17 cellular contexts compared by ENCODE assay signal in genomic region chr3:13193320-13194284, GRCh38.
DNase-seq lines count a peak whose midpoint lies in the region; ATAC-seq, FAIRE-seq and TF ChIP-seq lines count a peak whose summit lies in the region.
"Had no signal": no experiment of that assay in that cellular context is flagged by ENCODE, and none has a peak within 500 bp of the region (broad histone marks: within the 10 kb centered on the region; RNA-seq: fewer than 3 reads in every experiment).

No MANE protein-coding gene starts in this region.

- POLR2A ChIA-PET in WTC11 (lab: Charles Lee), result interaction anchor here (1.2 kb wide), 1 partner anchor 83 kb away, joined by 3 read pairs; no protein-coding TSS in a partner anchor
- POLR2A ChIA-PET in activated CD4-positive, alpha-beta memory T cell treated with anti-CD3 and anti-CD28 coated beads for 36 hours (lab: Charles Lee), result no interaction called here

- peak; percentile 68 for DNase-seq in H54 (ENCODE audit: insufficient read length, low spot score)
- DNase-seq in NCI-H146 (lab: John Stamatoyannopoulos, UW), result peak; percentile 81
- DNase-seq in WTC11 (ENCODE audit: low spot score), result no peak
- peak; percentile 61 for DNase-seq in posterior vena cava (ENCODE audit: low spot score)
- no peak for DNase-seq in activated CD4-positive, alpha-beta memory T cell treated with anti-CD3 and anti-CD28 coated beads for 36 hours
- DNase-seq: caudate nucleus; DMS 273 treated with DMSO at 0.1 percent for 48 hours; NCI-H2081 treated with DMSO at 0.1 percent for 48 hours; NCI-H526; stimulated activated naive B cell treated with anti-CD40 and anti-IgM and Interleukin-4, amounts not matched to agents 10 μg/mL and 1 μg/mL and 100 μg/mL, for 72 hours; transverse colon had no signal

- H3K36me3 Mint-ChIP-seq in WTC11, result no peaks in the 10 kb centered on the region
- H3K36me3 Mint-ChIP-seq in activated CD4-positive, alpha-beta memory T cell treated with anti-CD3 and anti-CD28 coated beads for 36 hours, result peaks cover 4% of the 10 kb centered on the region

- peak overlapping the region; percentile 37 for H3K27ac Mint-ChIP-seq in WTC11
- H3K27ac Mint-ChIP-seq in activated CD4-positive, alpha-beta memory T cell treated with anti-CD3 and anti-CD28 coated beads for 36 hours, result no peak overlapping the region
- H3K27ac Mint-ChIP-seq: activated T-helper 1 cell treated with anti-CD3 and anti-CD28 coated beads, Interleukin-12 subunit alpha, Interleukin-12 subunit beta, Interleukin-2, Interleukin-4 antibody, amounts not matched to agents 30 ng/mL and 10 ng/mL and 1 ng/mL, durations not matched to agents 14 hours and 24 hours and 36 hours; B cell; natural killer cell treated with Interleukin-12 subunit alpha and Interleukin-12 subunit beta and Interleukin-15 and Interleukin-18, amount 100 ng/mL, for 72 hours; stimulated activated naive B cell treated with anti-CD40 and anti-IgM and Interleukin-4, amounts not matched to agents 10 μg/mL and 1 μg/mL and 100 μg/mL, for 72 hours had no signal

- H3K27me3 Mint-ChIP-seq in WTC11 (ENCODE audit: low read depth), result no peaks in the 10 kb centered on the region
- H3K27me3 Mint-ChIP-seq in activated CD4-positive, alpha-beta memory T cell treated with anti-CD3 and anti-CD28 coated beads for 36 hours, result no peaks in the 10 kb centered on the region

- H3K4me3 Mint-ChIP-seq in WTC11, result no peak overlapping the region
- H3K4me3 Mint-ChIP-seq in activated CD4-positive, alpha-beta memory T cell treated with anti-CD3 and anti-CD28 coated beads for 36 hours, result no peak overlapping the region
- H3K4me3 Mint-ChIP-seq: activated T-helper 1 cell treated with anti-CD3 and anti-CD28 coated beads, Interleukin-12 subunit alpha, Interleukin-12 subunit beta, Interleukin-2, Interleukin-4 antibody, amounts not matched to agents 30 ng/mL and 10 ng/mL and 1 ng/mL, durations not matched to agents 14 hours and 24 hours and 36 hours; B cell; natural killer cell treated with Interleukin-12 subunit alpha and Interleukin-12 subunit beta and Interleukin-15 and Interleukin-18, amount 100 ng/mL, for 72 hours; stimulated activated naive B cell treated with anti-CD40 and anti-IgM and Interleukin-4, amounts not matched to agents 10 μg/mL and 1 μg/mL and 100 μg/mL, for 72 hours had no signal

- TF ChIP-seq CTCF in WTC11 (IDR thresholded peaks at IDR 0.05), result no peak

- CTCF ChIA-PET in WTC11 (lab: Charles Lee), result interaction anchor here (0.7 to 3.8 kb wide), 23 partner anchors 8 to 306 kb away, joined by 3 to 44 read pairs (median 4); no protein-coding TSS in a partner anchor
- CTCF ChIA-PET in activated CD4-positive, alpha-beta memory T cell treated with anti-CD3 and anti-CD28 coated beads for 36 hours (lab: Charles Lee), result interaction anchor here (1.7 kb wide), 1 partner anchor 102 kb away, joined by 5 read pairs; no protein-coding TSS in a partner anchor

- intact Hi-C loops in posterior vena cava (cut with DNase I), result no loop called here
- intact Hi-C loops in activated CD4-positive, alpha-beta memory T cell treated with anti-CD3 and anti-CD28 coated beads for 36 hours (cut with micrococcal nuclease), result no loop called here

- peaks cover 27% of the 10 kb centered on the region for H3K4me1 Mint-ChIP-seq in WTC11
- peaks cover 22% of the 10 kb centered on the region for H3K4me1 Mint-ChIP-seq in activated CD4-positive, alpha-beta memory T cell treated with anti-CD3 and anti-CD28 coated beads for 36 hours (ENCODE audit: low read depth)

- ATAC-seq in WTC11 (no peak), GM18907 (IDR thresholded peaks at IDR 0.05; ENCODE audit: unreplicated experiment) (no peak), GM18498 (IDR thresholded peaks at IDR 0.05; ENCODE audit: unreplicated experiment) (no peak)
- ATAC-seq: esophagus mucosa; natural killer cell treated with Interleukin-12 subunit alpha and Interleukin-12 subunit beta and Interleukin-15 and Interleukin-18, amount 100 ng/mL, for 72 hours; stimulated activated naive B cell treated with anti-CD40 and anti-IgM and Interleukin-4, amounts not matched to agents 10 μg/mL and 1 μg/mL and 100 μg/mL, for 72 hours had no signal

- FAIRE-seq in H54 (lab: Jason Lieb, UNC), result peak; percentile 62

- H3K9me3 Mint-ChIP-seq in WTC11, result no peaks in the 10 kb centered on the region
- H3K9me3 Mint-ChIP-seq in activated CD4-positive, alpha-beta memory T cell treated with anti-CD3 and anti-CD28 coated beads for 36 hours, result peaks cover 6% of the 10 kb centered on the region
- H3K9me3 Mint-ChIP-seq: natural killer cell treated with Interleukin-12 subunit alpha and Interleukin-12 subunit beta and Interleukin-15 and Interleukin-18, amount 100 ng/mL, for 72 hours had no signal

- no peak for TF ChIP-seq POLR2A in H54 (IDR thresholded peaks at IDR 0.05; ENCODE audit: low read depth, low read length)

TF ChIP-seq in WTC11, 78 proteins besides CTCF, POLR2A, EP300 and RAD21:
- TF ChIP-seq ZNF396 (CRISPR knock-in tag; IDR thresholded peaks at IDR 0.05; ENCODE audit: borderline replicate concordance), result no peak
- TF ChIP-seq ETV6 (CRISPR knock-in tag; IDR thresholded peaks at IDR 0.05), result no peak
- TF ChIP-seq, protein P1, sequence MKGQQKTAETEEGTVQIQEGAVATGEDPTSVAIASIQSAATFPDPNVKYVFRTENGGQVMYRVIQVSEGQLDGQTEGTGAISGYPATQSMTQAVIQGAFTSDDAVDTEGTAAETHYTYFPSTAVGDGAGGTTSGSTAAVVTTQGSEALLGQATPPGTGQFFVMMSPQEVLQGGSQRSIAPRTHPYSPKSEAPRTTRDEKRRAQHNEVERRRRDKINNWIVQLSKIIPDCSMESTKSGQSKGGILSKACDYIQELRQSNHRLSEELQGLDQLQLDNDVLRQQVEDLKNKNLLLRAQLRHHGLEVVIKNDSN (CRISPR knock-in tag; IDR thresholded peaks at IDR 0.05), result no peak
- no peak for TF ChIP-seq TCF7 (CRISPR knock-in tag; IDR thresholded peaks at IDR 0.05; ENCODE audit: low read depth)
- no peak for TF ChIP-seq TP53 (CRISPR knock-in tag; IDR thresholded peaks at IDR 0.05)
- no peak for TF ChIP-seq CREB1 (CRISPR knock-in tag; IDR thresholded peaks at IDR 0.05)
- TF ChIP-seq ZBTB21 (CRISPR knock-in tag; IDR thresholded peaks at IDR 0.05; ENCODE audit: borderline replicate concordance), result no peak
- TF ChIP-seq, protein P2, sequence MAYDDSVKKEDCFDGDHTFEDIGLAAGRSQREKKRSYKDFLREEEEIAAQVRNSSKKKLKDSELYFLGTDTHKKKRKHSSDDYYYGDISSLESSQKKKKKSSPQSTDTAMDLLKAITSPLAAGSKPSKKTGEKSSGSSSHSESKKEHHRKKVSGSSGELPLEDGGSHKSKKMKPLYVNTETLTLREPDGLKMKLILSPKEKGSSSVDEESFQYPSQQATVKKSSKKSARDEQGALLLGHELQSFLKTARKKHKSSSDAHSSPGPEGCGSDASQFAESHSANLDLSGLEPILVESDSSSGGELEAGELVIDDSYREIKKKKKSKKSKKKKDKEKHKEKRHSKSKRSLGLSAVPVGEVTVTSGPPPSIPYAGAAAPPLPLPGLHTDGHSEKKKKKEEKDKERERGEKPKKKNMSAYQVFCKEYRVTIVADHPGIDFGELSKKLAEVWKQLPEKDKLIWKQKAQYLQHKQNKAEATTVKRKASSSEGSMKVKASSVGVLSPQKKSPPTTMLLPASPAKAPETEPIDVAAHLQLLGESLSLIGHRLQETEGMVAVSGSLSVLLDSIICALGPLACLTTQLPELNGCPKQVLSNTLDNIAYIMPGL (CRISPR knock-in tag; IDR thresholded peaks at IDR 0.05), result no peak
- TF ChIP-seq MXD4 (CRISPR knock-in tag; IDR thresholded peaks at IDR 0.05; ENCODE audit: borderline replicate concordance), result no peak
- no peak for TF ChIP-seq ATF2 (CRISPR knock-in tag; IDR thresholded peaks at IDR 0.05; ENCODE audit: borderline replicate concordance, low read depth)
- no peak for TF ChIP-seq ATF1 (CRISPR knock-in tag; IDR thresholded peaks at IDR 0.05)
- no peak for TF ChIP-seq MYBL2 (CRISPR knock-in tag; IDR thresholded peaks at IDR 0.05)
- TF ChIP-seq ZNF219 (CRISPR knock-in tag; IDR thresholded peaks at IDR 0.05; ENCODE audit: borderline replicate concordance), result no peak
- no peak for TF ChIP-seq ZNF281 (CRISPR knock-in tag; IDR thresholded peaks at IDR 0.05)
- no peak for TF ChIP-seq ELF4 (CRISPR knock-in tag; IDR thresholded peaks at IDR 0.05; ENCODE audit: low read depth)
- TF ChIP-seq ZNF263 (CRISPR knock-in tag; IDR thresholded peaks at IDR 0.05; ENCODE audit: low read depth), result no peak

Comparison
In these comparisons a context has a peak if more than half of its experiments do, and no peak if none do; other contexts are left out.
1. DNase-seq: peak in H54 (single experiment), NCI-H146 (single experiment) and posterior vena cava (single experiment); none in WTC11 (single experiment) and activated CD4-positive, alpha-beta memory T cell treated with anti-CD3 and anti-CD28 coated beads for 36 hours (single experiment).